ENCODE assay signal across 11 cellular contexts in genomic region chr3:194312743-194313281, GRCh38. TPM values are rescaled to one million over a fixed set of nuclear protein-coding genes. Genes with fewer than 3 reads are reported as not detected.
DNase-seq lines count a peak whose midpoint lies in the region; ATAC-seq, FAIRE-seq and TF ChIP-seq lines count a peak whose summit lies in the region.
"Had no signal": no experiment of that assay in that cellular context is flagged by ENCODE, and none has a peak within 500 bp of the region (broad histone marks: within the 10 kb centered on the region; RNA-seq: fewer than 3 reads in every experiment).

No MANE protein-coding gene starts in this region.

- no TSS peak for BruUV-seq in HepG2 (replicated peaks; lab: Mats Ljungman, UMichigan)

- H3K4me1 ChIP-seq in HepG2 (ENCODE audit: insufficient read depth, low read length) (peaks cover 53% of the 10 kb centered on the region), uterus (peaks cover 9 to 20% of the 10 kb centered on the region in 2 donors)

- 26% methylated on average over 12 of the region's 16 CpGs for WGBS in HepG2 (ENCODE audit: low lambda C conversion rate)

- DNase-seq in activated CD8-positive, alpha-beta T cell treated with anti-CD3 and anti-CD28 coated beads, Interleukin-2, amount 10 ng/mL, durations not matched to agents 7 days and 5 days = no peak
- DNase-seq in activated CD8-positive, alpha-beta T cell treated with anti-CD3 and anti-CD28 coated beads for 36 hours = no peak
- DNase-seq in astrocyte of the hippocampus (ENCODE audit: low read depth, low spot score) = peak; percentile 57
- peak; percentile 33 for DNase-seq in HepG2 (ENCODE audit: low spot score)
- DNase-seq in uterus = peak; percentile 93 to 97
- DNase-seq in dedifferentiated amniotic fluid mesenchymal stem cell (ENCODE audit: extremely low spot score) = no peak
- no peak for DNase-seq in osteocyte (ENCODE audit: extremely low spot score, unreplicated experiment)
- no peak for DNase-seq in activated naive CD8-positive, alpha-beta T cell treated with anti-CD3 and anti-CD28 coated beads for 36 hours
- DNase-seq: stimulated activated CD4-positive, alpha-beta T cell treated with anti-CD3 and anti-CD28 coated beads, Interleukin-4, amount 100 ng/mL, for 1 hour had no signal

- TF ChIP-seq CTCF in activated CD8-positive, alpha-beta T cell treated with anti-CD3 and anti-CD28 coated beads for 36 hours (IDR thresholded peaks at IDR 0.05) = no peak
- TF ChIP-seq CTCF in HepG2 (CRISPR knock-in tag; IDR thresholded peaks at IDR 0.05) (no peak), uterus (IDR thresholded peaks at IDR 0.05) (no peak), osteocyte (IDR thresholded peaks at IDR 0.05) (no peak)

- H3K79me2 ChIP-seq in HepG2 (ENCODE audit: insufficient read depth, low read length) = no peaks in the 10 kb centered on the region

- no peak overlapping the region for H3K4me2 ChIP-seq in HepG2 (ENCODE audit: low read depth, low read length)

- H3K27me3 ChIP-seq in HepG2 (ENCODE audit: control insufficient read depth in 1 of 2, insufficient read depth in 2 of 2, low read length in 2 of 2) = peaks cover 2 to 37% of the 10 kb centered on the region in 2 experiments; a peak in 4 of 5 replicates
- H3K27me3 ChIP-seq in uterus = no peaks in the 10 kb centered on the region

- peaks cover 60% of the 10 kb centered on the region for H3K27me3 Mint-ChIP-seq in activated CD8-positive, alpha-beta T cell treated with anti-CD3 and anti-CD28 coated beads, Interleukin-2, amount 10 ng/mL, durations not matched to agents 7 days and 5 days (ENCODE audit: low read depth)
- peaks cover 60% of the 10 kb centered on the region for H3K27me3 Mint-ChIP-seq in activated CD8-positive, alpha-beta T cell treated with anti-CD3 and anti-CD28 coated beads for 36 hours
- peaks cover 62% of the 10 kb centered on the region for H3K27me3 Mint-ChIP-seq in osteocyte (ENCODE audit: unreplicated experiment)
- peaks cover 60% of the 10 kb centered on the region for H3K27me3 Mint-ChIP-seq in activated naive CD8-positive, alpha-beta T cell treated with anti-CD3 and anti-CD28 coated beads for 36 hours

- intact Hi-C loops in activated CD8-positive, alpha-beta T cell treated with anti-CD3 and anti-CD28 coated beads for 36 hours (cut with micrococcal nuclease) = no loop called here
- intact Hi-C loops in HepG2 (cut with micrococcal nuclease; ENCODE audit: unreplicated experiment) (loop anchor here (10.0 kb wide), 1 partner anchor 238 kb away; no protein-coding TSS in a partner anchor), uterus (cut with DNase I; ENCODE audit: low total_unique reads) (loop anchor here (2.0 to 5.0 kb wide), 3 partner anchors 36 to 532 kb away; partner anchors contain the start of gene HES1)

- TF ChIP-seq EP300 in HepG2 (IDR thresholded peaks at IDR 0.05; ENCODE audit: low read depth in 2 of 2, low read length in 2 of 2) = no peak
- TF ChIP-seq EP300 in HepG2 (CRISPR knock-in tag; IDR thresholded peaks at IDR 0.05; ENCODE audit: borderline replicate concordance) = no peak

- H3K36me3 ChIP-seq in HepG2 (replicated peaks in 1 of 2; ENCODE audit: control insufficient read depth in 1 of 2, insufficient read depth in 2 of 2, low read length in 2 of 2) (no peaks in the 10 kb centered on the region), uterus (no peaks in the 10 kb centered on the region)

- H3K4me3 ChIP-seq in HepG2 (replicated peaks in 1 of 3; ENCODE audit: insufficient read depth in 1 of 3, low read depth in 2 of 3, low read length in 3 of 3) (no peak overlapping the region), uterus (no peak overlapping the region)

- H3K9me3 ChIP-seq in HepG2 (ENCODE audit: low read length) (no peaks in the 10 kb centered on the region), uterus (no peaks in the 10 kb centered on the region)

- H3K9ac ChIP-seq in HepG2 (ENCODE audit: insufficient read depth, low read depth, low read length) = no peak overlapping the region

- H3K27ac ChIP-seq in HepG2 (ENCODE audit: extremely low read length, insufficient read depth, low read length) (no peak overlapping the region), uterus (peak overlapping the region in 1 of 2 donors; percentile 86)

- H4K20me1 ChIP-seq in HepG2 (ENCODE audit: insufficient read depth, low read length) = no peaks in the 10 kb centered on the region

- peak overlapping the region; percentile 4 for H3K27ac Mint-ChIP-seq in activated CD8-positive, alpha-beta T cell treated with anti-CD3 and anti-CD28 coated beads, Interleukin-2, amount 10 ng/mL, durations not matched to agents 7 days and 5 days
- H3K27ac Mint-ChIP-seq in activated CD8-positive, alpha-beta T cell treated with anti-CD3 and anti-CD28 coated beads for 36 hours = no peak overlapping the region
- no peak overlapping the region for H3K27ac Mint-ChIP-seq in osteocyte (ENCODE audit: unreplicated experiment)
- no peak overlapping the region for H3K27ac Mint-ChIP-seq in activated naive CD8-positive, alpha-beta T cell treated with anti-CD3 and anti-CD28 coated beads for 36 hours

- H3K9me3 Mint-ChIP-seq in activated CD8-positive, alpha-beta T cell treated with anti-CD3 and anti-CD28 coated beads, Interleukin-2, amount 10 ng/mL, durations not matched to agents 7 days and 5 days (ENCODE audit: insufficient read depth) = no peaks in the 10 kb centered on the region
- H3K9me3 Mint-ChIP-seq in activated CD8-positive, alpha-beta T cell treated with anti-CD3 and anti-CD28 coated beads for 36 hours = no peaks in the 10 kb centered on the region
- no peaks in the 10 kb centered on the region for H3K9me3 Mint-ChIP-seq in osteocyte (ENCODE audit: unreplicated experiment)
- no peaks in the 10 kb centered on the region for H3K9me3 Mint-ChIP-seq in activated naive CD8-positive, alpha-beta T cell treated with anti-CD3 and anti-CD28 coated beads for 36 hours

- no peak for ATAC-seq in activated CD8-positive, alpha-beta T cell treated with anti-CD3 and anti-CD28 coated beads, Interleukin-2, amount 10 ng/mL, durations not matched to agents 7 days and 5 days
- no peak for ATAC-seq in activated CD8-positive, alpha-beta T cell treated with anti-CD3 and anti-CD28 coated beads for 36 hours
- no peak for ATAC-seq in HepG2

- no peak overlapping the region for H2AFZ ChIP-seq in HepG2 (ENCODE audit: low read length)

- no peak for FAIRE-seq in HepG2 (lab: Jason Lieb, UNC)
- FAIRE-seq: H54 had no signal

- H3K4me3 Mint-ChIP-seq in activated CD8-positive, alpha-beta T cell treated with anti-CD3 and anti-CD28 coated beads, Interleukin-2, amount 10 ng/mL, durations not matched to agents 7 days and 5 days = no peak overlapping the region
- no peak overlapping the region for H3K4me3 Mint-ChIP-seq in activated CD8-positive, alpha-beta T cell treated with anti-CD3 and anti-CD28 coated beads for 36 hours
- H3K4me3 Mint-ChIP-seq in osteocyte (ENCODE audit: unreplicated experiment) = no peak overlapping the region
- no peak overlapping the region for H3K4me3 Mint-ChIP-seq in activated naive CD8-positive, alpha-beta T cell treated with anti-CD3 and anti-CD28 coated beads for 36 hours

- TF ChIP-seq POLR2A in HepG2 (IDR thresholded peaks at IDR 0.05; ENCODE audit: insufficient read depth in 1 of 2, low read depth in 2 of 2, low read length in 2 of 2) (no peak), uterus (IDR thresholded peaks at IDR 0.05) (peak in 1 of 2 donors; percentile 28)

- in situ Hi-C loops in HepG2 (cut with HindIII; ENCODE audit: extremely low pct_ligation_motif_present, low pct_unique_long_range_greater_than_20kb) = loop anchor here (10.0 to 25.0 kb wide), 2 partner anchors 148 to 651 kb away; no protein-coding TSS in a partner anchor

- no peaks in the 10 kb centered on the region for H3K36me3 Mint-ChIP-seq in activated CD8-positive, alpha-beta T cell treated with anti-CD3 and anti-CD28 coated beads, Interleukin-2, amount 10 ng/mL, durations not matched to agents 7 days and 5 days (ENCODE audit: low read depth)
- H3K36me3 Mint-ChIP-seq in activated CD8-positive, alpha-beta T cell treated with anti-CD3 and anti-CD28 coated beads for 36 hours (ENCODE audit: low read depth) = no peaks in the 10 kb centered on the region
- no peaks in the 10 kb centered on the region for H3K36me3 Mint-ChIP-seq in osteocyte (ENCODE audit: unreplicated experiment)
- H3K36me3 Mint-ChIP-seq in activated naive CD8-positive, alpha-beta T cell treated with anti-CD3 and anti-CD28 coated beads for 36 hours = no peaks in the 10 kb centered on the region

- CTCF ChIA-PET in activated CD8-positive, alpha-beta T cell treated with anti-CD3 and anti-CD28 coated beads, Interleukin-2, amount 10 ng/mL, durations not matched to agents 7 days and 5 days (lab: Charles Lee) = interaction anchor here (1.7 kb wide), 1 partner anchor 532 kb away, joined by 6 read pairs; no protein-coding TSS in a partner anchor
- CTCF ChIA-PET in activated CD8-positive, alpha-beta T cell treated with anti-CD3 and anti-CD28 coated beads for 36 hours (lab: Charles Lee) = interaction anchor here (0.8 to 5.3 kb wide), 4 partner anchors 9 to 530 kb away, joined by 3 to 94 read pairs (median 4); no protein-coding TSS in a partner anchor
- CTCF ChIA-PET in HepG2 (lab: Yijun Ruan, JAX; ENCODE audit: low intra/inter-chr PET ratio, low total read pairs) = no interaction called here

- no peak for TF ChIP-seq RAD21 in HepG2 (CRISPR knock-in tag; IDR thresholded peaks at IDR 0.05)

- peaks cover 53% of the 10 kb centered on the region for H3K4me1 Mint-ChIP-seq in activated CD8-positive, alpha-beta T cell treated with anti-CD3 and anti-CD28 coated beads, Interleukin-2, amount 10 ng/mL, durations not matched to agents 7 days and 5 days (ENCODE audit: low read depth)
- H3K4me1 Mint-ChIP-seq in activated CD8-positive, alpha-beta T cell treated with anti-CD3 and anti-CD28 coated beads for 36 hours (ENCODE audit: low read depth) = peaks cover 17% of the 10 kb centered on the region
- peaks cover 33% of the 10 kb centered on the region for H3K4me1 Mint-ChIP-seq in osteocyte (ENCODE audit: unreplicated experiment)
- peaks cover 14% of the 10 kb centered on the region for H3K4me1 Mint-ChIP-seq in activated naive CD8-positive, alpha-beta T cell treated with anti-CD3 and anti-CD28 coated beads for 36 hours

- POLR2A ChIA-PET in activated CD8-positive, alpha-beta T cell treated with anti-CD3 and anti-CD28 coated beads, Interleukin-2, amount 10 ng/mL, durations not matched to agents 7 days and 5 days (lab: Charles Lee) = no interaction called here
- POLR2A ChIA-PET in activated CD8-positive, alpha-beta T cell treated with anti-CD3 and anti-CD28 coated beads for 36 hours (lab: Charles Lee) = interaction anchor here (0.6 to 0.8 kb wide), 2 partner anchors 487 to 597 kb away, joined by 3 to 4 read pairs; no protein-coding TSS in a partner anchor
- POLR2A ChIA-PET in HepG2 (lab: Yijun Ruan, JAX) = no interaction called here

RNA-seq across cellular contexts. Expression of gene CPN2, which starts 38.3 kb away (rescaled TPM):
- not detected for total RNA-seq in activated CD8-positive, alpha-beta T cell treated with anti-CD3 and anti-CD28 coated beads, Interleukin-2, amount 10 ng/mL, durations not matched to agents 7 days and 5 days
- not detected for total RNA-seq in activated CD8-positive, alpha-beta T cell treated with anti-CD3 and anti-CD28 coated beads for 36 hours
- total RNA-seq in HepG2 (2016; rRNA removed; fragmentation: Illumina TruSeq; extraction: Trizol) = 16.3 and 27.7 TPM in 2 replicates
- total RNA-seq in HepG2 (2016; cell fraction: cytosol; rRNA removed; fragmentation: Illumina TruSeq; extraction: Trizol; ENCODE audit: low read depth) = 4.8 and 4.9 TPM in 2 replicates
- 11.8 and 26.8 TPM in 2 replicates for total RNA-seq in HepG2 (2016; cell fraction: insoluble cytoplasmic fraction; rRNA removed; fragmentation: Illumina TruSeq; extraction: Trizol)
- total RNA-seq in HepG2 (2016; cell fraction: membrane; rRNA removed; fragmentation: Illumina TruSeq; extraction: Trizol) = 14.4 and 15.6 TPM in 2 replicates
- 34.1 and 42.6 TPM in 2 replicates for total RNA-seq in HepG2 (2016; cell fraction: nucleus; rRNA removed; fragmentation: Illumina TruSeq; extraction: Trizol)
- 26.7 and 29.3 TPM in 2 replicates for polyA plus RNA-seq in HepG2 (2011; rRNA removed)
- polyA plus RNA-seq in HepG2 (2011; cell fraction: cytosol; rRNA removed) = 12.6 and 16.6 TPM in 2 replicates
- 18.2 and 18.5 TPM in 2 replicates for polyA plus RNA-seq in HepG2 (2011; cell fraction: nucleus; rRNA removed)
- 19.0 and 20.2 TPM in 2 replicates for polyA plus RNA-seq in HepG2 (2012)
- 8.8 and 9.3 TPM in 2 replicates for polyA plus RNA-seq in HepG2 (2016; cell fraction: cytosol; fragmentation: Illumina TruSeq; extraction: Trizol; ENCODE audit: low read depth)
- 27.5 and 38.0 TPM in 2 replicates for polyA plus RNA-seq in HepG2 (2016; cell fraction: insoluble cytoplasmic fraction; fragmentation: Illumina TruSeq; extraction: Trizol; ENCODE audit: low read depth)
- polyA plus RNA-seq in HepG2 (2016; cell fraction: membrane; fragmentation: Illumina TruSeq; extraction: Trizol; ENCODE audit: low read depth) = 18.2 and 23.6 TPM in 2 replicates
- polyA plus RNA-seq in HepG2 (2016; cell fraction: nucleus; fragmentation: Illumina TruSeq; extraction: Trizol; ENCODE audit: insufficient read depth, low read depth) = 100 and 101 TPM in 2 replicates
- 66.5 TPM in 1 of 2 replicates, not detected in the other for polyA minus RNA-seq in HepG2 (2011; rRNA and poly(A)+ RNA removed; ENCODE audit: low replicate concordance)
- polyA minus RNA-seq in HepG2 (2011; cell fraction: cytosol; rRNA and poly(A)+ RNA removed) = 19.2 and 22.2 TPM in 2 replicates
- 6.3 and 7.8 TPM in 2 replicates for polyA minus RNA-seq in HepG2 (2011; cell fraction: nucleus; rRNA and poly(A)+ RNA removed)
- under 1 TPM in 1 of 4 donors, not detected in 3; 0.15 TPM for total RNA-seq in uterus
- total RNA-seq in osteocyte = not detected in 2 replicates
- not detected for total RNA-seq in activated naive CD8-positive, alpha-beta T cell treated with anti-CD3 and anti-CD28 coated beads for 36 hours
- total RNA-seq: NCI-H460 had no signal

RNA-seq across cellular contexts. Expression of gene LRRC15, which starts 56.7 kb away (rescaled TPM):
- total RNA-seq in activated CD8-positive, alpha-beta T cell treated with anti-CD3 and anti-CD28 coated beads, Interleukin-2, amount 10 ng/mL, durations not matched to agents 7 days and 5 days = not detected
- not detected for total RNA-seq in activated CD8-positive, alpha-beta T cell treated with anti-CD3 and anti-CD28 coated beads for 36 hours
- not detected in 2 replicates for total RNA-seq in HepG2 (2016; rRNA removed; fragmentation: Illumina TruSeq; extraction: Trizol)
- not detected in 2 replicates for total RNA-seq in HepG2 (2016; cell fraction: cytosol; rRNA removed; fragmentation: Illumina TruSeq; extraction: Trizol; ENCODE audit: low read depth)
- not detected in 2 replicates for total RNA-seq in HepG2 (2016; cell fraction: insoluble cytoplasmic fraction; rRNA removed; fragmentation: Illumina TruSeq; extraction: Trizol)
- not detected in 2 replicates for total RNA-seq in HepG2 (2016; cell fraction: membrane; rRNA removed; fragmentation: Illumina TruSeq; extraction: Trizol)
- total RNA-seq in HepG2 (2016; cell fraction: nucleus; rRNA removed; fragmentation: Illumina TruSeq; extraction: Trizol) = not detected in 2 replicates
- not detected in 2 replicates for polyA plus RNA-seq in HepG2 (2011; rRNA removed)
- polyA plus RNA-seq in HepG2 (2011; cell fraction: cytosol; rRNA removed) = not detected in 2 replicates
- not detected in 2 replicates for polyA plus RNA-seq in HepG2 (2011; cell fraction: nucleus; rRNA removed)
- not detected in 2 replicates for polyA plus RNA-seq in HepG2 (2012)
- not detected in 2 replicates for polyA plus RNA-seq in HepG2 (2016; cell fraction: cytosol; fragmentation: Illumina TruSeq; extraction: Trizol; ENCODE audit: low read depth)
- not detected in 2 replicates for polyA plus RNA-seq in HepG2 (2016; cell fraction: insoluble cytoplasmic fraction; fragmentation: Illumina TruSeq; extraction: Trizol; ENCODE audit: low read depth)
- polyA plus RNA-seq in HepG2 (2016; cell fraction: membrane; fragmentation: Illumina TruSeq; extraction: Trizol; ENCODE audit: low read depth) = not detected in 2 replicates
- polyA plus RNA-seq in HepG2 (2016; cell fraction: nucleus; fragmentation: Illumina TruSeq; extraction: Trizol; ENCODE audit: insufficient read depth, low read depth) = not detected in 2 replicates
- polyA minus RNA-seq in HepG2 (2011; rRNA and poly(A)+ RNA removed; ENCODE audit: low replicate concordance) = 0.05 TPM in 1 of 2 replicates, not detected in the other
- polyA minus RNA-seq in HepG2 (2011; cell fraction: cytosol; rRNA and poly(A)+ RNA removed) = not detected in 2 replicates
- polyA minus RNA-seq in HepG2 (2011; cell fraction: nucleus; rRNA and poly(A)+ RNA removed) = not detected in 2 replicates
- under 1 TPM in 2 of 4 donors, not detected in 2; under 0.01 to 0.59 TPM for total RNA-seq in uterus
- 0.18 and 0.27 TPM in 2 replicates for total RNA-seq in osteocyte
- total RNA-seq in activated naive CD8-positive, alpha-beta T cell treated with anti-CD3 and anti-CD28 coated beads for 36 hours = not detected
- total RNA-seq: NCI-H460 had no signal

Comparison
In these comparisons a context has a peak if more than half of its experiments do, and no peak if none do; other contexts are left out.
1. DNase-seq: peak in astrocyte of the hippocampus (single experiment), HepG2 (single experiment) and uterus (2 of 2); none in activated CD8-positive, alpha-beta T cell treated with anti-CD3 and anti-CD28 coated beads, Interleukin-2, amount 10 ng/mL, durations not matched to agents 7 days and 5 days (single experiment), activated CD8-positive, alpha-beta T cell treated with anti-CD3 and anti-CD28 coated beads for 36 hours (single experiment), dedifferentiated amniotic fluid mesenchymal stem cell (single experiment), osteocyte (single experiment) and activated naive CD8-positive, alpha-beta T cell treated with anti-CD3 and anti-CD28 coated beads for 36 hours (single experiment).